2 cellular contexts compared by ENCODE assay signal in the genomic region with DNA sequence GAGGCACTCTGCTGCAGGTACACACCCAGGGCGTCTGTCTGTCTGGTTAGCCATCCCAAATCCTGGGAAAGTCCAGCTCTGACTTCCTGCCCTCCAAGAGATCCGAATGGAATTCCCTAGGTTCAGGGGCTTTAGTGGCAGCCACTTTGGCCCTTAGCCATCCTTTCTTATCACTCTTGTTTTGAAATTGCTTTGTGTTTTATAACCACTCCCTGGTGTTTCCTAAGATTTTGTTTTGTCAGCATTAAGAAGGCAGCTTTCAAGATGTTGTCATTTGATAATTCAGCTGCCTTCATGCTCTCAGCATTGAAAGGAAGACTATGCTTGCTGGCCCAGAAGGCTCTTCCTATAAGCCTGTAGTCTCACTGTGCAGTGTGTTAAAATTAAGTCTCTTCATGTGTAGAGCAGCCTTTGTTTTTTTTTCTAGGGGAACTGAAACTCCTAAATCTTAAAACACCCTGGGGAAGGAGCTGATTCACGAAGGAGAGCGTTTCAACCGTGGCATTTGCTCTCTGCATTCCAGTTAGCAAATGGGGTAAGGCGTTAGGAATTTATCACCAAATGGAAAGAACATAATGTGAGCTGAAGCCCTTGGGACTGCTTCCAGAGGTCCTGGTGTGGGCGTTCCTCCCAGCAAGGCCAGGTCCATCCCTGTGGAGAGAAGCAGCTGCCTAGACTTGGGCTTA.
A peak's percentile ranks its signal among the peaks of the same experiment; 100 is the strongest.
TF ChIP-seq lines count a peak whose summit lies in the region.

No MANE protein-coding gene starts in this region.

TF ChIP-seq in GM12878, 131 proteins besides CTCF, POLR2A, EP300 and RAD21:
- TF ChIP-seq NBN (IDR thresholded peaks at IDR 0.05) (0 out of 2 replicates have a peak, but pooled peaks have one; percentile 14), SPI1 (IDR thresholded peaks at IDR 0.05; ENCODE audit: borderline replicate concordance, insufficient read depth, low read depth, low read length) (peak; percentile 88), IKZF1 (conservative IDR thresholded peaks at IDR 0.05) (0 out of 2 replicates have a peak, but pooled peaks have one; percentile 30), HDGF (IDR thresholded peaks at IDR 0.05) (no peak), ZNF384 (IDR thresholded peaks at IDR 0.05; ENCODE audit: borderline replicate concordance, low read depth, low read length) (peak; percentile 81), MEF2B (IDR thresholded peaks at IDR 0.05; ENCODE audit: partially characterized antibody, poor library complexity, severe bottlenecking) (peak; percentile 33)
TF ChIP-seq in GM12878: peak in this region for 5.

TF ChIP-seq in HEK293T, 16 proteins besides CTCF, POLR2A, EP300 and RAD21:
- no peak for TF ChIP-seq SUZ12 (IDR thresholded peaks at IDR 0.05)
- no peak for TF ChIP-seq L3MBTL2 (conservative IDR thresholded peaks at IDR 0.05)
TF ChIP-seq in HEK293T: peak in this region for 0.
